ENCODE assay signal across 14 cellular contexts in genomic region chr14:63672417-63673180, GRCh38. TPM values are rescaled to one million over a fixed set of nuclear protein-coding genes. Genes with fewer than 3 reads are reported as not detected.
DNase-seq lines count a peak whose midpoint lies in the region; ATAC-seq and TF ChIP-seq lines count a peak whose summit lies in the region.
"Had no signal": no experiment of that assay in that cellular context is flagged by ENCODE, and none has a peak within 500 bp of the region (broad histone marks: within the 10 kb centered on the region; RNA-seq: fewer than 3 reads in every experiment).

No MANE protein-coding gene starts in this region.

- no peak overlapping the region for H2BK5ac ChIP-seq in H9 (ENCODE audit: insufficient read length, low read length)

- H3K4me3 Mint-ChIP-seq in H9: no peak overlapping the region
- H3K4me3 Mint-ChIP-seq: activated B cell treated with CpG ODN at 0.5 μM for 24 hours; activated naive CD8-positive, alpha-beta T cell treated with anti-CD3 and anti-CD28 coated beads, Interleukin-2, amount 10 ng/mL, durations not matched to agents 7 days and 5 days; stimulated activated naive B cell treated with anti-CD40 and anti-IgM and Interleukin-4, amounts not matched to agents 10 μg/mL and 1 μg/mL and 100 μg/mL, for 72 hours had no signal

- H2AK5ac ChIP-seq in H9 (ENCODE audit: insufficient read length, low read length): no peak overlapping the region

- H4K8ac ChIP-seq in H9 (replicated peaks; ENCODE audit: insufficient read length, low read depth, low read length): no peak overlapping the region

- no peaks in the 10 kb centered on the region for H3K36me3 Mint-ChIP-seq in H9 (ENCODE audit: insufficient read depth in 1 of 3, low read depth in 3 of 3)

- no peaks in the 10 kb centered on the region; the same call in 1 of the 2 replicates for H3K27me3 Mint-ChIP-seq in H9 (ENCODE audit: low read depth)
- H3K27me3 Mint-ChIP-seq: activated B cell treated with CpG ODN at 0.5 μM for 24 hours; activated naive CD8-positive, alpha-beta T cell treated with anti-CD3 and anti-CD28 coated beads, Interleukin-2, amount 10 ng/mL, durations not matched to agents 7 days and 5 days; stimulated activated naive B cell treated with anti-CD40 and anti-IgM and Interleukin-4, amounts not matched to agents 10 μg/mL and 1 μg/mL and 100 μg/mL, for 72 hours had no signal

- H4K91ac ChIP-seq in H9 (ENCODE audit: insufficient read length, low read depth, low read length): no peak overlapping the region

- no CpG with 5 or more reads among the region's 7 CpGs for WGBS in H9 (ENCODE audit: extremely low coverage, insufficient read length, low lambda C conversion rate)

- no peak overlapping the region for H3K4me2 ChIP-seq in H9 (ENCODE audit: insufficient read depth, insufficient read length, low read length)

- no peak overlapping the region for H2BK15ac ChIP-seq in H9 (ENCODE audit: low read depth, low read length)

- H2BK20ac ChIP-seq in H9 (ENCODE audit: low read depth, low read length, poor library complexity, severe bottlenecking): no peak overlapping the region

- H4K5ac ChIP-seq in H9 (ENCODE audit: insufficient read length, low read depth, low read length): no peak overlapping the region

- H3K23me2 ChIP-seq in H9 (ENCODE audit: insufficient read length, low read depth, low read length, poor library complexity, severe bottlenecking): no peaks in the 10 kb centered on the region

- H3K4me1 ChIP-seq in H9 (ENCODE audit: insufficient read depth, low read length): no peaks in the 10 kb centered on the region

- no peak overlapping the region for H3K18ac ChIP-seq in H9 (ENCODE audit: insufficient read length, low read depth, low read length)

- H3K27ac ChIP-seq in H9 (ENCODE audit: insufficient read length, low read depth, low read length): no peak overlapping the region
- H3K27ac ChIP-seq: epithelial cell of prostate, skin epidermis had no signal

- H3K79me2 ChIP-seq in H9 (ENCODE audit: insufficient read depth, low read length): no peaks in the 10 kb centered on the region

- no peak overlapping the region for H3T11ph ChIP-seq in H9 (ENCODE audit: low read length)

- no peak overlapping the region for H2AFZ ChIP-seq in H9 (ENCODE audit: low read length)

- 0 out of 7 replicates have a peak overlapping the region, but pooled peaks of 1 of the 3 experiments have one; percentile 54 for H3K27ac Mint-ChIP-seq in H9
- H3K27ac Mint-ChIP-seq: activated B cell treated with CpG ODN at 0.5 μM for 24 hours; activated naive CD8-positive, alpha-beta T cell treated with anti-CD3 and anti-CD28 coated beads, Interleukin-2, amount 10 ng/mL, durations not matched to agents 7 days and 5 days; stimulated activated naive B cell treated with anti-CD40 and anti-IgM and Interleukin-4, amounts not matched to agents 10 μg/mL and 1 μg/mL and 100 μg/mL, for 72 hours had no signal

- H2BK12ac ChIP-seq in H9 (ENCODE audit: insufficient read length, low read depth, low read length): no peak overlapping the region

- DNase-seq in foreskin fibroblast (peak; percentile 37 to 66), H9 (no peak)
- DNase-seq in activated effector memory CD4-positive, alpha-beta T cell treated with anti-CD3 and anti-CD28 coated beads, Interleukin-2, amount 50 U/mL, for 16 hours: no peak
- no peak for DNase-seq in activated CD4-positive, alpha-beta T cell treated with anti-CD3 and anti-CD28 coated beads, Interleukin-2, amount 50 U/mL, for 48 hours
- DNase-seq in activated CD4-positive, CD25-positive, alpha-beta regulatory T cell treated with anti-CD3 and anti-CD28 coated beads, Interleukin-2, amount 50 U/mL, for 72 hours: no peak
- DNase-seq: activated B cell treated with CpG ODN at 0.5 μM for 24 hours; activated naive CD8-positive, alpha-beta T cell treated with anti-CD3 and anti-CD28 coated beads, Interleukin-2, amount 10 ng/mL, durations not matched to agents 7 days and 5 days; mesendoderm; stimulated activated naive B cell treated with anti-CD40 and anti-IgM and Interleukin-4, amounts not matched to agents 10 μg/mL and 1 μg/mL and 100 μg/mL, for 72 hours had no signal

- no peaks in the 10 kb centered on the region for H3K79me1 ChIP-seq in H9 (ENCODE audit: insufficient read depth, low read depth, low read length, poor library complexity, severe bottlenecking)

- no peak overlapping the region for H3K4ac ChIP-seq in H9 (ENCODE audit: low read depth, low read length)

- H3K4me1 Mint-ChIP-seq in H9: no peaks in the 10 kb centered on the region; a peak in 1 of 4 replicates
- H3K4me1 Mint-ChIP-seq: activated B cell treated with CpG ODN at 0.5 μM for 24 hours; activated naive CD8-positive, alpha-beta T cell treated with anti-CD3 and anti-CD28 coated beads, Interleukin-2, amount 10 ng/mL, durations not matched to agents 7 days and 5 days; stimulated activated naive B cell treated with anti-CD40 and anti-IgM and Interleukin-4, amounts not matched to agents 10 μg/mL and 1 μg/mL and 100 μg/mL, for 72 hours had no signal

- no peaks in the 10 kb centered on the region for H3K9me3 ChIP-seq in H9 (ENCODE audit: control insufficient read depth, low read depth, low read length)

- no peaks in the 10 kb centered on the region for H4K20me1 ChIP-seq in H9 (ENCODE audit: control insufficient read depth, insufficient read depth, insufficient read length)

- no peak overlapping the region for H2BK120ac ChIP-seq in H9 (ENCODE audit: low read depth, low read length, poor library complexity, severe bottlenecking)

- H3K14ac ChIP-seq in H9 (ENCODE audit: insufficient read depth, low read length): no peak overlapping the region

- no peak overlapping the region for H3K23ac ChIP-seq in H9 (ENCODE audit: insufficient read length, low read depth, low read length)

- no peak overlapping the region for H3K4me3 ChIP-seq in foreskin fibroblast (ENCODE audit: low read depth in 1 of 2, low read length in 2 of 2)
- H3K4me3 ChIP-seq: skin epidermis had no signal

- H3K9me3 Mint-ChIP-seq in H9: no peaks in the 10 kb centered on the region
- H3K9me3 Mint-ChIP-seq: activated B cell treated with CpG ODN at 0.5 μM for 24 hours; activated naive CD8-positive, alpha-beta T cell treated with anti-CD3 and anti-CD28 coated beads, Interleukin-2, amount 10 ng/mL, durations not matched to agents 7 days and 5 days; stimulated activated naive B cell treated with anti-CD40 and anti-IgM and Interleukin-4, amounts not matched to agents 10 μg/mL and 1 μg/mL and 100 μg/mL, for 72 hours had no signal

- no peak overlapping the region for H3K9ac ChIP-seq in H9 (ENCODE audit: extremely low read depth, insufficient read length, low read length)

- ATAC-seq in GM18498 (IDR thresholded peaks at IDR 0.05; ENCODE audit: unreplicated experiment) (peak; percentile 78), GM21529 (IDR thresholded peaks at IDR 0.05; ENCODE audit: unreplicated experiment) (peak; percentile 63), HG03460 (IDR thresholded peaks at IDR 0.05; ENCODE audit: unreplicated experiment) (peak; percentile 79)
- ATAC-seq: stimulated activated naive B cell treated with anti-CD40 and anti-IgM and Interleukin-4, amounts not matched to agents 10 μg/mL and 1 μg/mL and 100 μg/mL, for 72 hours had no signal

- no peaks in the 10 kb centered on the region for H3K27me3 ChIP-seq in H9 (ENCODE audit: insufficient read depth, low read length)

- H3K56ac ChIP-seq in H9 (ENCODE audit: insufficient read length, low read depth, low read length): no peak overlapping the region

- TF ChIP-seq CTCF in foreskin fibroblast (IDR thresholded peaks at IDR 0.05; ENCODE audit: low read depth, low read length): no peak
- TF ChIP-seq CTCF in H9 (conservative IDR thresholded peaks at IDR 0.05): no peak

RNA-seq across cellular contexts. Expression of gene WDR89, which starts 30.9 kb away (rescaled TPM):
- total RNA-seq in H9 (2021): 24.0 and 26.4 TPM in 2 replicates

RNA-seq across cellular contexts. Expression of gene SGPP1, which starts 55.3 kb away (rescaled TPM):
- total RNA-seq in H9 (2021): 5.5 and 5.8 TPM in 2 replicates

Comparison
In these comparisons a context has a peak if more than half of its experiments do, and no peak if none do; other contexts are left out.
1. DNase-seq: peak in foreskin fibroblast (2 of 2); none in activated effector memory CD4-positive, alpha-beta T cell treated with anti-CD3 and anti-CD28 coated beads, Interleukin-2, amount 50 U/mL, for 16 hours (single experiment), activated CD4-positive, alpha-beta T cell treated with anti-CD3 and anti-CD28 coated beads, Interleukin-2, amount 50 U/mL, for 48 hours (0 of 2), activated CD4-positive, CD25-positive, alpha-beta regulatory T cell treated with anti-CD3 and anti-CD28 coated beads, Interleukin-2, amount 50 U/mL, for 72 hours (single experiment) and H9 (single experiment).
2. Peak in every context shown above with its lines, with median percentiles within 50 percentile points of each other: ATAC-seq.